Comparison of ENCODE assay signal across 8 cellular contexts in the genomic region with DNA sequence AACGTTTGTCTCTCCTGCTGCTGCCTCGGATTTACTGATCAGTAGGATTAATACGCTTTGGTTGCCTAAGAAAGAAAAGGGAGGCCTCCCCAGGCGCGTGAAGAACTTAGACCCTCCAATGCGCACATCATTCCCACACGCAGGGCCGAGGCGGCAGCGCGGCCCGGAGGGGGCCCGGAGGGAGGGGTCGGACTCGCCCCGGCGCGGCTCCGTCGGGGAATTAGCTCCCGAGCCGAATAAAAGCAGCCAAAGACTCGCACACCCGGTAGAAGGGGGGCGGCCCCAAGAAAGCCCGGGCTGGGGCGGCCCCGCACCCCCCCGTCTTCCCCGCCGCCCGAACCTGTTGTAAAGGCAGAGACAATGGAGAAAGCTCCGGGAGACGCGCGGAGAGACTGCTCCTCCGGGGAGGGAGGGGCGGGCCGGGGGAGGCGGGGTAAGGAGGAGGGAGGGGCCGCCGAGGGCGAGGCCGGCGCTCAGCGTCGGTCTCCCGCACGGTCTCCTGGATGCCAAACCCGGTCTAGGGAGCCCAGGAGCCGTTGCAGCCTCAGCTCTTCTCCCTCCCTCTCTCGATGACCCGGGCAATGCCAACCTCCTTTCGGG. TPM values are rescaled to one million over a fixed set of nuclear protein-coding genes. Genes with fewer than 3 reads are reported as not detected.
DNase-seq lines count a peak whose midpoint lies in the region; ATAC-seq and TF ChIP-seq lines count a peak whose summit lies in the region.

A gene (minus strand): TSS at position 362 of the 600 bp plus-strand sequence. CDS start 446 bp downstream, outside the sequence.

- peaks cover 76% of the 10 kb centered on the region for H3K27me3 ChIP-seq in RWPE2 (ENCODE audit: insufficient read depth, poor library complexity, severe bottlenecking)
- H3K27me3 ChIP-seq in foreskin keratinocyte: peaks cover 94% of the 10 kb centered on the region
- H3K27me3 ChIP-seq in tibial nerve: peaks cover 0 to 32% of the 10 kb centered on the region in 2 donors

- H3K27ac ChIP-seq in RWPE2 (ENCODE audit: poor library complexity, severe bottlenecking) (no peak within 1 kb of the TSS), foreskin keratinocyte (no peak within 1 kb of the TSS), tibial nerve (no peak within 1 kb of the TSS)

- no peaks in the 10 kb centered on the region for H3K36me3 Mint-ChIP-seq in osteocyte (ENCODE audit: unreplicated experiment)

- DNase-seq in EL (peak; percentile 34), RWPE2 (ENCODE audit: low spot score) (no peak), foreskin keratinocyte (no peak), osteocyte (ENCODE audit: extremely low spot score, unreplicated experiment) (no peak), tibial nerve (ENCODE audit: low spot score in 2 of 2) (no peak)
- peak; percentile 47 for DNase-seq in activated gamma-delta T cell treated with anti-CD3 and anti-CD28 coated beads, Interleukin-2, amount 50 U/mL, for 16 hours (ENCODE audit: low read depth)

- peak within 1 kb of the TSS; percentile 13 for H3K4me3 ChIP-seq in RWPE2 (ENCODE audit: severe bottlenecking)
- peak within 1 kb of the TSS; percentile 33 to 61 (median 50) for H3K4me3 ChIP-seq in tibial nerve

- TF ChIP-seq CTCF in RWPE2 (IDR thresholded peaks at IDR 0.05; ENCODE audit: poor library complexity, severe bottlenecking) (no peak), foreskin keratinocyte (conservative IDR thresholded peaks at IDR 0.05) (no peak), osteocyte (IDR thresholded peaks at IDR 0.05) (no peak), tibial nerve (IDR thresholded peaks at IDR 0.05) (no peak)

- H3K4me1 ChIP-seq in RWPE2 (ENCODE audit: insufficient read depth, poor library complexity, severe bottlenecking) (peaks cover 3% of the 10 kb centered on the region), foreskin keratinocyte (no peaks in the 10 kb centered on the region), tibial nerve (peaks cover 0 to 32% (median 17%) of the 10 kb centered on the region in 4 donors)

- peak within 1 kb of the TSS; percentile 71 for H3K4me3 Mint-ChIP-seq in osteocyte (ENCODE audit: unreplicated experiment)

- H3K9me3 ChIP-seq in RWPE2 (ENCODE audit: severe bottlenecking): no peaks in the 10 kb centered on the region
- peaks cover 0 to 19% (median 2%) of the 10 kb centered on the region in 4 donors for H3K9me3 ChIP-seq in tibial nerve

- ATAC-seq in HG03159 (IDR thresholded peaks at IDR 0.05; ENCODE audit: unreplicated experiment) (peak; percentile 68), RWPE2 (ENCODE audit: low read depth) (peak; percentile 77), foreskin keratinocyte (peak; percentile 85), GM18520 (IDR thresholded peaks at IDR 0.05; ENCODE audit: unreplicated experiment) (no peak)

- H3K36me3 ChIP-seq in RWPE2 (ENCODE audit: low read depth) (no peaks in the 10 kb centered on the region), tibial nerve (no peaks in the 10 kb centered on the region)

- peaks cover 55% of the 10 kb centered on the region for H3K27me3 Mint-ChIP-seq in osteocyte (ENCODE audit: unreplicated experiment)

- no peak for TF ChIP-seq EP300 in tibial nerve (IDR thresholded peaks at IDR 0.05)

- H3K9me3 Mint-ChIP-seq in osteocyte (ENCODE audit: unreplicated experiment): peaks cover 3% of the 10 kb centered on the region

- H3K4me1 Mint-ChIP-seq in osteocyte (ENCODE audit: unreplicated experiment): peaks cover 20% of the 10 kb centered on the region

- no peak within 1 kb of the TSS for H3K27ac Mint-ChIP-seq in osteocyte (ENCODE audit: unreplicated experiment)

- WGBS in tibial nerve, 2 donors: 0% methylated on average over 33 to 49 of the region's 54 CpGs

- no peak for TF ChIP-seq POLR2A in tibial nerve (IDR thresholded peaks at IDR 0.05)

RNA-seq across cellular contexts. Expression of the gene that starts here (rescaled TPM):
- total RNA-seq in foreskin keratinocyte: 0.07 TPM in 1 of 2 replicates, not detected in the other
- polyA plus RNA-seq in foreskin keratinocyte: not detected in 2 replicates
- total RNA-seq in osteocyte: not detected in 2 replicates
- total RNA-seq in tibial nerve: under 1 TPM in 3 of 4 donors, not detected in 1; 0.22 to 0.90 (median 0.63) TPM

Comparison
In these comparisons a context has a peak if more than half of its experiments do, and no peak if none do; other contexts are left out.
1. Peak in ATAC-seq in foreskin keratinocyte; RNA of the gene not detected or under 1 TPM.
2. DNase-seq: peak in EL (single experiment) and activated gamma-delta T cell treated with anti-CD3 and anti-CD28 coated beads, Interleukin-2, amount 50 U/mL, for 16 hours (single experiment); none in RWPE2 (single experiment), foreskin keratinocyte (0 of 2), osteocyte (single experiment) and tibial nerve (0 of 2).